Comparison of ENCODE assay signal across 20 cellular contexts in the genomic region with DNA sequence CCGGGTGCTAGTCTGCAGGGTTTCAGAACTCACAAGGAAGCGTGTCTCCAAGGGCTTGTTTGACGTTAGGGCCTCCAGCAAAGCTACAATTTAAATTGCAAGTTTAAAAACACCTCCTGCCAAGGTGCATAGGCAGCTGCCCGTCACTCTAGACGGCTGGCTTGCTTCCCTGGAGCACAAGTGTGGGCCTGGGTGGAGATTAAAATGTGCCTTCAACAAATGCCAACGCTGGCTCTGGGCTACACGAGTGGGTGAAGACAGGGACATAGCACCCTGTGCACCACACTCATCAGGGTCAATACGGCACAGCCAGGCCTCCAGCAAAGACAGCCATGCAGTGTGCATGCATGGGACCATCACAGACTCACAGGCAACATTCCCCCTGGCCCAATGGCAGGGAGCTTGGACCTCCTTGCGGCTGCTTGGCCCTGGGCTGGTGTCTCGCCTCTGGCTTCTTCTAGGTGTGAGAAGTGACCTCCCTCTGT. TPM values are rescaled to one million over a fixed set of nuclear protein-coding genes. Genes with fewer than 3 reads are reported as not detected.
DNase-seq lines count a peak whose midpoint lies in the region; ATAC-seq and TF ChIP-seq lines count a peak whose summit lies in the region.
"Had no signal": no experiment of that assay in that cellular context is flagged by ENCODE, and none has a peak within 500 bp of the region (broad histone marks: within the 10 kb centered on the region; RNA-seq: fewer than 3 reads in every experiment).

No MANE protein-coding gene starts in this region.

- H3K27ac Mint-ChIP-seq in activated CD8-positive, alpha-beta T cell treated with anti-CD3 and anti-CD28 coated beads for 36 hours, result no peak overlapping the region
- H3K27ac Mint-ChIP-seq: CD8-positive, alpha-beta memory T cell had no signal

- no peaks in the 10 kb centered on the region for H3K4me1 Mint-ChIP-seq in activated CD8-positive, alpha-beta T cell treated with anti-CD3 and anti-CD28 coated beads for 36 hours (ENCODE audit: low read depth)
- H3K4me1 Mint-ChIP-seq: CD8-positive, alpha-beta memory T cell had no signal

- H3K27me3 Mint-ChIP-seq in activated CD8-positive, alpha-beta T cell treated with anti-CD3 and anti-CD28 coated beads for 36 hours, result peaks cover 12% of the 10 kb centered on the region

- POLR2A ChIA-PET in activated CD8-positive, alpha-beta T cell treated with anti-CD3 and anti-CD28 coated beads for 36 hours (lab: Charles Lee), result no interaction called here

- no peak overlapping the region for H3K4me3 Mint-ChIP-seq in activated CD8-positive, alpha-beta T cell treated with anti-CD3 and anti-CD28 coated beads for 36 hours
- H3K4me3 Mint-ChIP-seq: CD8-positive, alpha-beta memory T cell had no signal

- DNase-seq in stimulated activated CD4-positive, alpha-beta T cell treated with anti-CD3 and anti-CD28 coated beads, Interleukin-4, amount 100 ng/mL, for 24 hours, result peak; percentile 1
- DNase-seq in stimulated activated CD4-positive, alpha-beta T cell treated with anti-CD3 and anti-CD28 coated beads, Interleukin-1b, Interleukin-23, amount 100 ng/mL, for 48 hours, result no peak
- DNase-seq in left ventricle myocardium superior (peak; percentile 72), osteoblast (ENCODE audit: insufficient read length, low spot score, missing footprints) (peak; percentile 69), NCI-H1417 (lab: John Stamatoyannopoulos, UW) (no peak), GOT3 (lab: John Stamatoyannopoulos, UW) (no peak), NCI-H524 treated with DMSO at 0.1 percent for 48 hours (lab: John Stamatoyannopoulos, UW) (no peak)
- no peak for DNase-seq in activated CD8-positive, alpha-beta T cell treated with anti-CD3 and anti-CD28 coated beads for 36 hours
- DNase-seq: CD8-positive, alpha-beta memory T cell; GF-D8; NCI-H1048; NCI-H146; NCI-H2081; NCI-H510A; SHP77 treated with DMSO at 0.1 percent for 48 hours had no signal

- no peaks in the 10 kb centered on the region for H3K79me2 ChIP-seq in osteoblast (ENCODE audit: insufficient read depth, low read length)

- H3K4me3 ChIP-seq in osteoblast (ENCODE audit: insufficient read depth, low read length), result no peak overlapping the region
- H3K4me3 ChIP-seq: BLaER1 treated with 17β-estradiol and CSF1 and Interleukin-3, amounts not matched to agents 10 nM and 100 nM had no signal

- intact Hi-C loops in left ventricle myocardium superior (cut with micrococcal nuclease), result no loop called here
- intact Hi-C loops in activated CD8-positive, alpha-beta T cell treated with anti-CD3 and anti-CD28 coated beads for 36 hours (cut with micrococcal nuclease), result no loop called here

- no peaks in the 10 kb centered on the region for H3K27me3 ChIP-seq in osteoblast (ENCODE audit: insufficient read depth, low read length)
- H3K27me3 ChIP-seq: BLaER1 treated with 17β-estradiol and CSF1 and Interleukin-3, amounts not matched to agents 10 nM and 100 nM had no signal

- no peaks in the 10 kb centered on the region for H3K9me3 Mint-ChIP-seq in activated CD8-positive, alpha-beta T cell treated with anti-CD3 and anti-CD28 coated beads for 36 hours
- H3K9me3 Mint-ChIP-seq: CD8-positive, alpha-beta memory T cell had no signal

- no peaks in the 10 kb centered on the region for H3K36me3 Mint-ChIP-seq in activated CD8-positive, alpha-beta T cell treated with anti-CD3 and anti-CD28 coated beads for 36 hours (ENCODE audit: low read depth)
- H3K36me3 Mint-ChIP-seq: CD8-positive, alpha-beta memory T cell had no signal

- ATAC-seq in left ventricle myocardium superior, result peak; percentile 90
- ATAC-seq in activated CD8-positive, alpha-beta T cell treated with anti-CD3 and anti-CD28 coated beads for 36 hours, result no peak
- ATAC-seq: HepG2 had no signal

- no peaks in the 10 kb centered on the region for H3K36me3 ChIP-seq in osteoblast (ENCODE audit: insufficient read depth, low read length)
- H3K36me3 ChIP-seq: BLaER1 treated with 17β-estradiol and CSF1 and Interleukin-3, amounts not matched to agents 10 nM and 100 nM had no signal

- CTCF ChIA-PET in activated CD8-positive, alpha-beta T cell treated with anti-CD3 and anti-CD28 coated beads for 36 hours (lab: Charles Lee), result no interaction called here

- H3K27ac ChIP-seq in osteoblast (ENCODE audit: low read depth, low read length), result no peak overlapping the region
- H3K27ac ChIP-seq: BLaER1 treated with 17β-estradiol and CSF1 and Interleukin-3, amounts not matched to agents 10 nM and 100 nM; KMS-11 had no signal

- no peak overlapping the region for H3K4me2 ChIP-seq in osteoblast (ENCODE audit: insufficient read depth, low read length)
- H3K4me2 ChIP-seq: BLaER1 treated with 17β-estradiol and CSF1 and Interleukin-3, amounts not matched to agents 10 nM and 100 nM; KMS-11 had no signal

- no peak for TF ChIP-seq CTCF in osteoblast (IDR thresholded peaks at IDR 0.05; ENCODE audit: extremely low read depth, low read depth, low read length)
- no peak for TF ChIP-seq CTCF in activated CD8-positive, alpha-beta T cell treated with anti-CD3 and anti-CD28 coated beads for 36 hours (IDR thresholded peaks at IDR 0.05)

- no peaks in the 10 kb centered on the region for H3K9me3 ChIP-seq in osteoblast (ENCODE audit: low read depth, low read length)

- peaks cover 1% of the 10 kb centered on the region for H3K4me1 ChIP-seq in osteoblast (ENCODE audit: insufficient read depth, low read length)
- H3K4me1 ChIP-seq: BLaER1 treated with 17β-estradiol and CSF1 and Interleukin-3, amounts not matched to agents 10 nM and 100 nM had no signal

- no peaks in the 10 kb centered on the region for H4K20me1 ChIP-seq in osteoblast (ENCODE audit: insufficient read depth, low read length)
- H4K20me1 ChIP-seq: BLaER1 treated with 17β-estradiol and CSF1 and Interleukin-3, amounts not matched to agents 10 nM and 100 nM had no signal

- H2AFZ ChIP-seq in osteoblast (ENCODE audit: low read length), result no peak overlapping the region

RNA-seq across cellular contexts. Expression of a gene that starts 48.4 kb away (rescaled TPM):
- 0.45 TPM for total RNA-seq in left ventricle myocardium superior
- under 0.01 TPM in 2 replicates for total RNA-seq in osteoblast
- total RNA-seq in activated CD8-positive, alpha-beta T cell treated with anti-CD3 and anti-CD28 coated beads for 36 hours, result not detected
- total RNA-seq: CD8-positive, alpha-beta memory T cell; H1; HepG2; M059J had no signal

Comparison
In these comparisons a context has a peak if more than half of its experiments do, and no peak if none do; other contexts are left out.
1. DNase-seq: peak in stimulated activated CD4-positive, alpha-beta T cell treated with anti-CD3 and anti-CD28 coated beads, Interleukin-4, amount 100 ng/mL, for 24 hours (single experiment), left ventricle myocardium superior (single experiment) and osteoblast (single experiment); none in stimulated activated CD4-positive, alpha-beta T cell treated with anti-CD3 and anti-CD28 coated beads, Interleukin-1b, Interleukin-23, amount 100 ng/mL, for 48 hours (single experiment), NCI-H1417 (0 of 3), GOT3 (single experiment), activated CD8-positive, alpha-beta T cell treated with anti-CD3 and anti-CD28 coated beads for 36 hours (single experiment) and NCI-H524 treated with DMSO at 0.1 percent for 48 hours (single experiment).